15 cellular contexts compared by ENCODE assay signal in the genomic region with DNA sequence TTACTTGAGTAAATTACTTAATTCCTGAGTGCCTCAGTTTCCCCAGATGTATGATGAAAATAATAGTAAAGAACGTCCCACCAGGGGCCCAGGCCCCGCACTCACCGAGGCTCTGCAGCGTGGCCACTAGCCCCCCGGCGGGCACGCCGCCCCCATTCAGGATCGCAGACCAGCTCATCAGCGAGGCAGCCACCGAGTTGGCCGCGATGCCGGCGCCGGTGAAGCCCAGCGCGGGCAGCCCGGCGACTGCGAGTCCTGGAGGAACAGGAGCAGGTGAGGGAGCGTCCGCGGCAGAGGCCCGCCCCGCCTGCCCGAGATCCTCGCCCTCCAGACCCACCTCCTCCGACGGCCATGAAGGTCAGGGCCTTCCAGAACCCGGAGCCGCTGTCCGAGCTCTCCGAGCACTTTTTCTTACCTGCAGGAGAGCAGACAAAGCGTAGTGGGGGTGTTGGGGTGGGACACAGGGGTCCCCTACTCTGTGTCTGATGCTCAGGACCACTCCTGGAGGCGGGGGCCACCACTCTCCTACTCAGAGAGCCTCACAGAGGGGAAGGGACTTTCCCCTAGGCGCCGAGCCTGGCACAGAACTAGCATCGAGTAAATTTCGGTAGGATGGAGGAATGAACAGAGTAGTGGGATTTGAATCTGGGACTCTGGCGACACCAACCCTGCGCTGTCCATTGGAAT. TPM values are rescaled to one million over a fixed set of nuclear protein-coding genes. Genes with fewer than 3 reads are reported as not detected.
DNase-seq lines count a peak whose midpoint lies in the region; ATAC-seq, FAIRE-seq and TF ChIP-seq lines count a peak whose summit lies in the region.
"Had no signal": no experiment of that assay in that cellular context is flagged by ENCODE, and none has a peak within 500 bp of the region (broad histone marks: within the 10 kb centered on the region; RNA-seq: fewer than 3 reads in every experiment).

No MANE protein-coding gene starts in this region.

- H3K9me3 ChIP-seq in CD4-positive, alpha-beta T cell (ENCODE audit: control insufficient read depth, low read length) = no peaks in the 10 kb centered on the region
- no peaks in the 10 kb centered on the region for H3K9me3 ChIP-seq in astrocyte (ENCODE audit: insufficient read depth, low read depth, low read length)
- H3K9me3 ChIP-seq: BLaER1 treated with 17β-estradiol and CSF1 and Interleukin-3, amounts not matched to agents 10 nM and 100 nM had no signal

- H3K4me3 ChIP-seq in astrocyte (ENCODE audit: insufficient read depth, low read depth, low read length) = no peak overlapping the region

- POLR2A ChIA-PET in CD4-positive, alpha-beta T cell (lab: Charles Lee) = no interaction called here

- H4K20me1 ChIP-seq in astrocyte (ENCODE audit: insufficient read depth, low read length) = no peaks in the 10 kb centered on the region
- H4K20me1 ChIP-seq: BLaER1 treated with 17β-estradiol and CSF1 and Interleukin-3, amounts not matched to agents 10 nM and 100 nM had no signal

- no peaks in the 10 kb centered on the region for H3K27me3 Mint-ChIP-seq in activated CD4-positive, alpha-beta T cell treated with anti-CD3 and anti-CD28 coated beads, Interleukin-2, amount 10 ng/mL, durations not matched to agents 24 days and 14 days
- H3K27me3 Mint-ChIP-seq in CD4-positive, alpha-beta T cell = no peaks in the 10 kb centered on the region
- no peaks in the 10 kb centered on the region for H3K27me3 Mint-ChIP-seq in astrocyte (ENCODE audit: low read depth, unreplicated experiment)

- H3K27ac ChIP-seq in CD4-positive, alpha-beta T cell (ENCODE audit: low read depth, low read length) = no peak overlapping the region
- no peak overlapping the region for H3K27ac ChIP-seq in astrocyte (ENCODE audit: low read depth, low read length)

- no peaks in the 10 kb centered on the region for H3K79me2 ChIP-seq in astrocyte (ENCODE audit: insufficient read depth, low read length)

- no peak for TF ChIP-seq CTCF in CD4-positive, alpha-beta T cell (IDR thresholded peaks at IDR 0.05)
- TF ChIP-seq CTCF in astrocyte (IDR thresholded peaks at IDR 0.05; ENCODE audit: insufficient read depth, low read depth, low read length) = no peak
- no peak for TF ChIP-seq CTCF in omental fat pad (IDR thresholded peaks at IDR 0.05)

- no peak overlapping the region for H3K4me2 ChIP-seq in astrocyte (ENCODE audit: low read length)

- H3K4me3 Mint-ChIP-seq in activated CD4-positive, alpha-beta T cell treated with anti-CD3 and anti-CD28 coated beads, Interleukin-2, amount 10 ng/mL, durations not matched to agents 24 days and 14 days = peak overlapping the region; percentile 91
- peak overlapping the region; percentile 31 for H3K4me3 Mint-ChIP-seq in CD4-positive, alpha-beta T cell
- peak overlapping the region; percentile 100 for H3K4me3 Mint-ChIP-seq in astrocyte (ENCODE audit: unreplicated experiment)

- no peak overlapping the region for H2AFZ ChIP-seq in astrocyte (ENCODE audit: low read depth, low read length)

- H3K4me1 Mint-ChIP-seq in activated CD4-positive, alpha-beta T cell treated with anti-CD3 and anti-CD28 coated beads, Interleukin-2, amount 10 ng/mL, durations not matched to agents 24 days and 14 days = peaks cover 51% of the 10 kb centered on the region
- H3K4me1 Mint-ChIP-seq in CD4-positive, alpha-beta T cell (ENCODE audit: low read depth) = peaks cover 39% of the 10 kb centered on the region
- H3K4me1 Mint-ChIP-seq in astrocyte (ENCODE audit: low read depth, unreplicated experiment) = peaks cover 40% of the 10 kb centered on the region

- CTCF ChIA-PET in CD4-positive, alpha-beta T cell (lab: Charles Lee) = no interaction called here

- intact Hi-C loops in activated CD4-positive, alpha-beta T cell treated with anti-CD3 and anti-CD28 coated beads, Interleukin-2, amount 10 ng/mL, durations not matched to agents 24 days and 14 days (cut with micrococcal nuclease) = loop anchor here (2.0 kb wide), 2 partner anchors 105 to 163 kb away; a partner anchor contains a TSS
- intact Hi-C loops in CD4-positive, alpha-beta T cell (cut with DNase I, micrococcal nuclease) = loop anchor here in 1 of 2 experiments (2.0 to 10.0 kb wide), 4 partner anchors 57 to 366 kb away; a partner anchor contains a TSS

- FAIRE-seq in astrocyte (lab: Jason Lieb, UNC) = no peak

- H3K36me3 ChIP-seq in astrocyte (ENCODE audit: insufficient read depth, low read length) = no peaks in the 10 kb centered on the region

- no peak for DNase-seq in activated CD4-positive, alpha-beta T cell treated with anti-CD3 and anti-CD28 coated beads, Interleukin-2, amount 10 ng/mL, durations not matched to agents 24 days and 14 days
- no peak for DNase-seq in activated CD4-positive, alpha-beta T cell treated with anti-CD3 and anti-CD28 coated beads for 48 hours
- DNase-seq in CD4-positive, alpha-beta T cell = no peak
- DNase-seq in astrocyte (ENCODE audit: low read depth) = no peak
- DNase-seq in omental fat pad (ENCODE audit: low spot score) = peak; percentile 16
- no peak for DNase-seq in SK-N-DZ (ENCODE audit: low spot score)
- DNase-seq in cerebellum (ENCODE audit: low spot score) = no peak
- DNase-seq: DMS 273 treated with DMSO at 0.1 percent for 48 hours had no signal

- H3K27ac Mint-ChIP-seq in activated CD4-positive, alpha-beta T cell treated with anti-CD3 and anti-CD28 coated beads, Interleukin-2, amount 10 ng/mL, durations not matched to agents 24 days and 14 days = no peak overlapping the region
- no peak overlapping the region for H3K27ac Mint-ChIP-seq in CD4-positive, alpha-beta T cell
- no peak overlapping the region for H3K27ac Mint-ChIP-seq in astrocyte (ENCODE audit: unreplicated experiment)
- H3K27ac Mint-ChIP-seq: HFFc6 had no signal

- H3K27me3 ChIP-seq in CD4-positive, alpha-beta T cell (ENCODE audit: control insufficient read depth, insufficient read depth, low read length) = no peaks in the 10 kb centered on the region
- no peaks in the 10 kb centered on the region for H3K27me3 ChIP-seq in astrocyte (ENCODE audit: insufficient read depth, low read length)
- H3K27me3 ChIP-seq: BLaER1 treated with 17β-estradiol and CSF1 and Interleukin-3, amounts not matched to agents 10 nM and 100 nM had no signal

- H3K9ac ChIP-seq in astrocyte (ENCODE audit: low read length) = no peak overlapping the region

- H3K36me3 Mint-ChIP-seq in activated CD4-positive, alpha-beta T cell treated with anti-CD3 and anti-CD28 coated beads, Interleukin-2, amount 10 ng/mL, durations not matched to agents 24 days and 14 days (ENCODE audit: low read depth) = peaks cover 29% of the 10 kb centered on the region
- peaks cover 28% of the 10 kb centered on the region for H3K36me3 Mint-ChIP-seq in CD4-positive, alpha-beta T cell (ENCODE audit: low read depth)
- peaks cover 37% of the 10 kb centered on the region for H3K36me3 Mint-ChIP-seq in astrocyte (ENCODE audit: low read depth, unreplicated experiment)

- H3K9me3 Mint-ChIP-seq in activated CD4-positive, alpha-beta T cell treated with anti-CD3 and anti-CD28 coated beads, Interleukin-2, amount 10 ng/mL, durations not matched to agents 24 days and 14 days = peaks cover 2% of the 10 kb centered on the region
- no peaks in the 10 kb centered on the region for H3K9me3 Mint-ChIP-seq in CD4-positive, alpha-beta T cell
- no peaks in the 10 kb centered on the region for H3K9me3 Mint-ChIP-seq in astrocyte (ENCODE audit: unreplicated experiment)
- H3K9me3 Mint-ChIP-seq: HFFc6 had no signal

- no peak for ATAC-seq in CD4-positive, alpha-beta T cell (ENCODE audit: poor library complexity)
- ATAC-seq in omental fat pad (ENCODE audit: low FRiP score) (no peak), GM18861 (IDR thresholded peaks at IDR 0.05; ENCODE audit: unreplicated experiment) (no peak)

- H3K4me1 ChIP-seq in astrocyte (ENCODE audit: insufficient read depth, low read length) = peaks cover 17% of the 10 kb centered on the region

RNA-seq across cellular contexts. Expression of a gene that starts 3.7 kb away (rescaled TPM):
- total RNA-seq in activated CD4-positive, alpha-beta T cell treated with anti-CD3 and anti-CD28 coated beads, Interleukin-2, amount 10 ng/mL, durations not matched to agents 24 days and 14 days = 53.2 and 55.5 TPM in 2 replicates
- total RNA-seq in CD4-positive, alpha-beta T cell = 10 to 100 TPM; 33.6 to 36.2 TPM
- total RNA-seq in astrocyte (3,307 and 4,155 TPM in 2 replicates), omental fat pad (10 to 100 TPM; 28.2 to 88.4 (median 69.6) TPM), cerebellum (12.8 TPM)
- 1.6 and 4.4 TPM in 2 replicates for polyA plus RNA-seq in SK-N-DZ (2014; cell fraction: cytosol; rRNA removed)
- polyA plus RNA-seq in SK-N-DZ (2014; cell fraction: nucleus; rRNA removed) = 0.45 TPM in 1 of 2 replicates, not detected in the other

RNA-seq across cellular contexts. Expression of a gene that starts 33.3 kb away (rescaled TPM):
- total RNA-seq in activated CD4-positive, alpha-beta T cell treated with anti-CD3 and anti-CD28 coated beads, Interleukin-2, amount 10 ng/mL, durations not matched to agents 24 days and 14 days = 0.19 and 0.21 TPM in 2 replicates
- total RNA-seq in CD4-positive, alpha-beta T cell = 1 to 10 TPM; 3.0 to 3.2 TPM
- total RNA-seq in astrocyte (0.17 TPM in 1 of 2 replicates, not detected in the other), omental fat pad (100 to 1,000 TPM in 2 of 4 donors, 10 to 100 TPM in 2; 18.8 to 131 (median 77.6) TPM), cerebellum (1.9 TPM)
- polyA plus RNA-seq in SK-N-DZ (2014; cell fraction: cytosol; rRNA removed) = not detected in 2 replicates
- not detected in 2 replicates for polyA plus RNA-seq in SK-N-DZ (2014; cell fraction: nucleus; rRNA removed)
- total RNA-seq: A172, HFFc6, MCF 10A, NCI-H460, PC-3 had no signal

RNA-seq across cellular contexts. Expression of a gene that starts 57.5 kb away (rescaled TPM):
- total RNA-seq in activated CD4-positive, alpha-beta T cell treated with anti-CD3 and anti-CD28 coated beads, Interleukin-2, amount 10 ng/mL, durations not matched to agents 24 days and 14 days = 11.9 and 13.8 TPM in 2 replicates
- 10 to 100 TPM; 26.0 to 28.7 TPM for total RNA-seq in CD4-positive, alpha-beta T cell
- total RNA-seq in astrocyte (6.1 and 6.2 TPM in 2 replicates), omental fat pad (10 to 100 TPM; 17.4 to 30.0 (median 20.0) TPM), cerebellum (9.9 TPM)
- 9.1 and 10.8 TPM in 2 replicates for polyA plus RNA-seq in SK-N-DZ (2014; cell fraction: cytosol; rRNA removed)
- 7.5 and 9.3 TPM in 2 replicates for polyA plus RNA-seq in SK-N-DZ (2014; cell fraction: nucleus; rRNA removed)

Comparison
In these comparisons a context has a peak if more than half of its experiments do, and no peak if none do; other contexts are left out.
1. H3K4me3 Mint-ChIP-seq: peak in every context shown above with its lines; median percentile 100 in astrocyte; 91 in activated CD4-positive, alpha-beta T cell treated with anti-CD3 and anti-CD28 coated beads, Interleukin-2, amount 10 ng/mL, durations not matched to agents 24 days and 14 days; 31 in CD4-positive, alpha-beta T cell.
2. RNA of a gene that starts 3.7 kb away (total RNA-seq): 3,307 to 4,155 TPM in astrocyte; 28.2 to 88.4 TPM in omental fat pad, 53.2 to 55.5 TPM in activated CD4-positive, alpha-beta T cell treated with anti-CD3 and anti-CD28 coated beads, Interleukin-2, amount 10 ng/mL, durations not matched to agents 24 days and 14 days, 33.6 to 36.2 TPM in CD4-positive, alpha-beta T cell and 12.8 TPM in cerebellum (single experiment); every median in the first group is over 10 times any median in the second.